2 cellular contexts compared by ENCODE assay signal in genomic region chr15:29470311-29470710, GRCh38.
TF ChIP-seq lines count a peak whose summit lies in the region.

No MANE protein-coding gene starts in this region.

TF ChIP-seq in HEK293, 187 proteins besides CTCF, POLR2A, EP300 and RAD21 (continued from another document):
- no peak for TF ChIP-seq ZNF280C (tag by site-specific recombination; IDR thresholded peaks at IDR 0.05)
- TF ChIP-seq ZBTB17 (tag by site-specific recombination; IDR thresholded peaks at IDR 0.05): 0 out of 2 replicates have a peak, but pooled peaks have one; percentile 25
- TF ChIP-seq ZBTB21 (tag by site-specific recombination; IDR thresholded peaks at IDR 0.05): no peak

TF ChIP-seq in H1, 55 proteins besides CTCF, POLR2A, EP300 and RAD21 (continued from another document):
- TF ChIP-seq TAF7 (optimal IDR thresholded peaks at IDR 0.05; ENCODE audit: borderline replicate concordance, low read depth, low read length): no peak
- no peak for TF ChIP-seq MAX (IDR thresholded peaks at IDR 0.05)
